Comparison of ENCODE assay signal across 1 cellular context in genomic region chr7:124261710-124262109, GRCh38.
TF ChIP-seq lines count a peak whose summit lies in the region.

No MANE protein-coding gene starts in this region.

TF ChIP-seq in GM23338, 12 proteins besides CTCF, POLR2A, EP300 and RAD21 (continued from another document):
- TF ChIP-seq, protein P1, sequence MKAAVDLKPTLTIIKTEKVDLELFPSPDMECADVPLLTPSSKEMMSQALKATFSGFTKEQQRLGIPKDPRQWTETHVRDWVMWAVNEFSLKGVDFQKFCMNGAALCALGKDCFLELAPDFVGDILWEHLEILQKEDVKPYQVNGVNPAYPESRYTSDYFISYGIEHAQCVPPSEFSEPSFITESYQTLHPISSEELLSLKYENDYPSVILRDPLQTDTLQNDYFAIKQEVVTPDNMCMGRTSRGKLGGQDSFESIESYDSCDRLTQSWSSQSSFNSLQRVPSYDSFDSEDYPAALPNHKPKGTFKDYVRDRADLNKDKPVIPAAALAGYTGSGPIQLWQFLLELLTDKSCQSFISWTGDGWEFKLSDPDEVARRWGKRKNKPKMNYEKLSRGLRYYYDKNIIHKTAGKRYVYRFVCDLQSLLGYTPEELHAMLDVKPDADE (IDR thresholded peaks at IDR 0.05): no peak
- TF ChIP-seq ZNF114 (CRISPR knock-in tag; IDR thresholded peaks at IDR 0.05) (no peak), ZNF331 (CRISPR knock-in tag; IDR thresholded peaks at IDR 0.05; ENCODE audit: low read depth) (no peak), EZH2 (IDR thresholded peaks at IDR 0.05; ENCODE audit: low read depth, unreplicated experiment) (no peak), EZH2phosphoT487 (IDR thresholded peaks at IDR 0.05; ENCODE audit: unreplicated experiment) (no peak), JUNB (IDR thresholded peaks at IDR 0.05; ENCODE audit: unreplicated experiment) (no peak), NANOG (IDR thresholded peaks at IDR 0.05; ENCODE audit: borderline replicate concordance) (no peak), POLR2AphosphoS5 (IDR thresholded peaks at IDR 0.05; ENCODE audit: low read depth) (no peak), STAT1 (IDR thresholded peaks at IDR 0.05; ENCODE audit: unreplicated experiment) (no peak)
